In the genomic region with DNA sequence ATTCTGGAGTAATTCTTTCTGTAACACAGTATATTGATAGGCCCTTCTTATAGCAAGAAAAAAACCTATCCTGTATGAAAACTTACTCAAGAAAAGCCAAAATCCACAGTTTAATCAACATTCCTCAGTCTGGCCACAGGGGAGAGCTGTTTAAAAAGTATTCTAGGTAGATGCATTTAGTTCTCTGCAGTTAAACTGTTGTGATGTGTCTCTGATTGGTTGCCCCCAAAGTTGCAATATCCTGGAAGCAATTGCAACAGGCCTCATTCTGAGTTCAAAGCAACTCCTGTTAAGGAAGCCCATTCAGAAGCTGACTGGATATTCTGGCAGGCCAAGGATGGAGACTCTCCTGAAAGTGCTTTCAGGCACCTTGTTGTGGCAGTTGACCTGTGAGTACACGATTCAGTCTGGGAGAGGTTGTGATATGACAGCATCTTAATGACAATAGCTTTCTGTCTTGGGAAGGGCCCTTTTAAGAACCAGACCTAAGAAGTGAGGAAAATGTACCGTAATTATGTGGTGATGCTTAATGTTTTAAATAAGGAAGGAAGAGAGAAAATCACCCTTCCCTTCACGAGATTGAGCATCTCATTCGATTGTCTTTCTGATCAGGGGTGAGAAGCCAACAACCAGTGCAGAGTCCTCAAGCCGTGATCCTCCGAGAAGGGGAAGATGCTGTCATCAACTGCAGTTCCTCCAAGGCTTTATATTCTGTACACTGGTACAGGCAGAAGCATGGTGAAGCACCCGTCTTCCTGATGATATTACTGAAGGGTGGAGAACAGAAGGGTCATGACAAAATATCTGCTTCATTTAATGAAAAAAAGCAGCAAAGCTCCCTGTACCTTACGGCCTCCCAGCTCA, we compare ENCODE assay signal across 13 cellular contexts.
DNase-seq lines count a peak whose midpoint lies in the region; ATAC-seq lines count a peak whose summit lies in the region.
"Had no signal": no experiment of that assay in that cellular context is flagged by ENCODE, and none has a peak within 500 bp of the region (broad histone marks: within the 10 kb centered on the region; RNA-seq: fewer than 3 reads in every experiment).

No MANE protein-coding gene starts in this region.

- POLR2A ChIA-PET in CD8-positive, alpha-beta memory T cell (lab: Charles Lee) = no interaction called here

- peak overlapping the region; percentile 15 for H3K4me3 ChIP-seq in CD8-positive, alpha-beta memory T cell (ENCODE audit: low read length)
- H3K4me3 ChIP-seq in Karpas-422 (ENCODE audit: low read length) = no peak overlapping the region
- H3K4me3 ChIP-seq: colonic mucosa had no signal

- H3K27ac ChIP-seq in CD8-positive, alpha-beta memory T cell (ENCODE audit: low read depth, low read length) = no peak overlapping the region
- H3K27ac ChIP-seq in Karpas-422 (ENCODE audit: low read length) = no peak overlapping the region
- H3K27ac ChIP-seq: colonic mucosa had no signal

- H3K9ac ChIP-seq in Karpas-422 (ENCODE audit: low read length) = no peak overlapping the region

- no peak overlapping the region for H2AFZ ChIP-seq in Karpas-422 (ENCODE audit: low read length)

- no peaks in the 10 kb centered on the region for H3K9me3 ChIP-seq in CD8-positive, alpha-beta memory T cell (ENCODE audit: low read length)
- H3K9me3 ChIP-seq in Karpas-422 (ENCODE audit: low read length) = no peaks in the 10 kb centered on the region
- H3K9me3 ChIP-seq: colonic mucosa had no signal

- no peaks in the 10 kb centered on the region for H3K4me1 Mint-ChIP-seq in CD8-positive, alpha-beta memory T cell
- H3K4me1 Mint-ChIP-seq: IgD-negative memory B cell had no signal

- no peaks in the 10 kb centered on the region for H4K20me1 ChIP-seq in Karpas-422 (ENCODE audit: insufficient read depth, low read depth, low read length)

- peak overlapping the region; percentile 59 to 89 (median 79) for H3K4me3 Mint-ChIP-seq in CD8-positive, alpha-beta memory T cell
- H3K4me3 Mint-ChIP-seq: IgD-negative memory B cell had no signal

- no peaks in the 10 kb centered on the region for H3K79me2 ChIP-seq in Karpas-422 (ENCODE audit: low read length)

- no peaks in the 10 kb centered on the region for H3K27me3 Mint-ChIP-seq in CD8-positive, alpha-beta memory T cell

- no peaks in the 10 kb centered on the region for H3K27me3 ChIP-seq in CD8-positive, alpha-beta memory T cell (ENCODE audit: insufficient read depth, low read length, poor library complexity, severe bottlenecking)
- no peaks in the 10 kb centered on the region for H3K27me3 ChIP-seq in Karpas-422 (ENCODE audit: low read length)
- H3K27me3 ChIP-seq: colonic mucosa had no signal

- CTCF ChIA-PET in CD8-positive, alpha-beta memory T cell (lab: Charles Lee) = no interaction called here

- no peaks in the 10 kb centered on the region for H3K9me3 Mint-ChIP-seq in CD8-positive, alpha-beta memory T cell
- H3K9me3 Mint-ChIP-seq in activated naive CD4-positive, alpha-beta T cell treated with anti-CD3 and anti-CD28 coated beads, Interleukin-2, amount 50 U/mL, for 72 hours = no peaks in the 10 kb centered on the region
- H3K9me3 Mint-ChIP-seq: IgD-negative memory B cell had no signal

- H3K27ac Mint-ChIP-seq in CD8-positive, alpha-beta memory T cell = peak overlapping the region in 6 of 8 donors; percentile 6 to 83 (median 54)
- peak overlapping the region; percentile 60 to 61 for H3K27ac Mint-ChIP-seq in activated naive CD4-positive, alpha-beta T cell treated with anti-CD3 and anti-CD28 coated beads, Interleukin-2, amount 50 U/mL, for 72 hours
- H3K27ac Mint-ChIP-seq: IgD-negative memory B cell had no signal

- no peaks in the 10 kb centered on the region for H3K36me3 ChIP-seq in CD8-positive, alpha-beta memory T cell (ENCODE audit: insufficient read depth, low read length)
- H3K36me3 ChIP-seq in Karpas-422 (ENCODE audit: insufficient read depth, low read length) = no peaks in the 10 kb centered on the region
- H3K36me3 ChIP-seq: colonic mucosa had no signal

- no peaks in the 10 kb centered on the region for H3K9me2 ChIP-seq in Karpas-422 (replicated peaks; ENCODE audit: insufficient read depth, low read length)

- DNase-seq in CD8-positive, alpha-beta memory T cell = peak in 1 of 5 donors; percentile 33
- DNase-seq in Karpas-422 (peak; percentile 50), kidney glomerular epithelial cell (lab: John Stamatoyannopoulos, UW) (peak; percentile 57), UCSD-AML1 (lab: John Stamatoyannopoulos, UW; ENCODE audit: unreplicated experiment) (no peak)
- no peak for DNase-seq in activated naive CD4-positive, alpha-beta T cell treated with anti-CD3 and anti-CD28 coated beads, Interleukin-2, amount 50 U/mL, for 72 hours (ENCODE audit: low spot score in 2 of 2)
- DNase-seq: colonic mucosa, DMS 273 treated with DMSO at 0.1 percent for 48 hours, H7, left ventricle myocardium superior, T-helper 9 cell had no signal

- peak; percentile 44 to 68 for ATAC-seq in activated naive CD4-positive, alpha-beta T cell treated with anti-CD3 and anti-CD28 coated beads, Interleukin-2, amount 50 U/mL, for 72 hours
- ATAC-seq in GM21367 (IDR thresholded peaks at IDR 0.05; ENCODE audit: unreplicated experiment) (no peak), HG02642 (IDR thresholded peaks at IDR 0.05; ENCODE audit: poor library complexity, unreplicated experiment) (no peak)
- ATAC-seq: left ventricle myocardium superior had no signal

- no peaks in the 10 kb centered on the region for H3K4me1 ChIP-seq in CD8-positive, alpha-beta memory T cell (ENCODE audit: insufficient read depth, low read length)
- no peaks in the 10 kb centered on the region for H3K4me1 ChIP-seq in Karpas-422 (ENCODE audit: low read length)
- H3K4me1 ChIP-seq: colonic mucosa had no signal

- H3K4me2 ChIP-seq in Karpas-422 (ENCODE audit: low read depth, low read length, poor library complexity, severe bottlenecking) = no peak overlapping the region

- no peaks in the 10 kb centered on the region for H3K36me3 Mint-ChIP-seq in CD8-positive, alpha-beta memory T cell
- H3K36me3 Mint-ChIP-seq in activated naive CD4-positive, alpha-beta T cell treated with anti-CD3 and anti-CD28 coated beads, Interleukin-2, amount 50 U/mL, for 72 hours = peaks cover 0 to 4% of the 10 kb centered on the region in 2 donors
- H3K36me3 Mint-ChIP-seq: IgD-negative memory B cell had no signal

Comparison
In these comparisons a context has a peak if more than half of its experiments do, and no peak if none do; other contexts are left out.
1. DNase-seq: peak in Karpas-422 (single experiment) and kidney glomerular epithelial cell (single experiment); none in activated naive CD4-positive, alpha-beta T cell treated with anti-CD3 and anti-CD28 coated beads, Interleukin-2, amount 50 U/mL, for 72 hours (0 of 2) and UCSD-AML1 (single experiment).
2. ATAC-seq: peak in activated naive CD4-positive, alpha-beta T cell treated with anti-CD3 and anti-CD28 coated beads, Interleukin-2, amount 50 U/mL, for 72 hours (2 of 2); none in GM21367 (single experiment) and HG02642 (single experiment).